Comparison of ENCODE assay signal across 8 cellular contexts in the genomic region with DNA sequence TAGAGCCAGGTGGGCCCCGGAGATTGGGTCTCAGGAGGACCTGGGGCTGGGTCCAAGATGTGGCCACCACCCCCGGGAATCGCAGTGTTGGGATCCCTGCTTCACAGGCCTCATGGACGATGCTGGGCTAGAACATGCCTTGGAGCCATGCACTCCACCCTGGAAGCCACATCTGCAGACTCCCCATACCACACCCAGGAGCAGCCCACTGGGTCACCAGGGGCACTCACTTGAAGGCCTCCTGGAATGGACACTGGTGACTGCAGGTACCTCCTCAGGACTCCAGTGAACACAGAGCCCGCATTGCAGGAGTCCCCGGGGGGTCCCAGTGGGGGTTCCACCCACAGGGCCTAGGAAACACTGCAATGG. TPM values are rescaled to one million over a fixed set of nuclear protein-coding genes. Genes with fewer than 3 reads are reported as not detected.
DNase-seq lines count a peak whose midpoint lies in the region; ATAC-seq and TF ChIP-seq lines count a peak whose summit lies in the region.

No MANE protein-coding gene starts in this region.

- H3K27me3 ChIP-seq in left ventricle myocardium inferior (ENCODE audit: low read depth) (no peaks in the 10 kb centered on the region), right cardiac atrium (ENCODE audit: control insufficient read depth, insufficient read depth) (no peaks in the 10 kb centered on the region), fibroblast of lung (ENCODE audit: control insufficient read depth, insufficient read depth, low read length) (no peaks in the 10 kb centered on the region), upper lobe of right lung (no peaks in the 10 kb centered on the region)

- no peaks in the 10 kb centered on the region for H3K27me3 Mint-ChIP-seq in activated CD8-positive, alpha-beta T cell treated with anti-CD3 and anti-CD28 coated beads for 36 hours

- peaks cover 50% of the 10 kb centered on the region for H3K4me1 Mint-ChIP-seq in activated CD8-positive, alpha-beta T cell treated with anti-CD3 and anti-CD28 coated beads for 36 hours (ENCODE audit: low read depth)

- no peaks in the 10 kb centered on the region for H4K20me1 ChIP-seq in fibroblast of lung (ENCODE audit: control insufficient read depth, extremely low read depth, insufficient read depth, low read length)

- no peaks in the 10 kb centered on the region for H3K36me3 Mint-ChIP-seq in activated CD8-positive, alpha-beta T cell treated with anti-CD3 and anti-CD28 coated beads for 36 hours (ENCODE audit: low read depth)

- no peak for TF ChIP-seq POLR2A in lower leg skin (IDR thresholded peaks at IDR 0.05)

- peak overlapping the region; percentile 41 for H3K4me3 ChIP-seq in left ventricle myocardium inferior
- no peak overlapping the region for H3K4me3 ChIP-seq in right cardiac atrium (ENCODE audit: low read length)
- H3K4me3 ChIP-seq in fibroblast of lung (replicated peaks in 1 of 4; ENCODE audit: control extremely low read depth in 1 of 4, insufficient read depth in 1 of 4, low read depth in 3 of 4, low read length in 4 of 4), result peak overlapping the region in 1 of 4 experiments; percentile 10
- peak overlapping the region; percentile 28 for H3K4me3 ChIP-seq in upper lobe of right lung
- H3K4me3 ChIP-seq in lower leg skin (ENCODE audit: low read depth, poor library complexity, severe bottlenecking), result no peak overlapping the region

- H2AFZ ChIP-seq in fibroblast of lung (ENCODE audit: low read length), result peak overlapping the region; percentile 46

- H3K9me3 Mint-ChIP-seq in activated CD8-positive, alpha-beta T cell treated with anti-CD3 and anti-CD28 coated beads for 36 hours, result no peaks in the 10 kb centered on the region

- no peaks in the 10 kb centered on the region for H3K36me3 ChIP-seq in left ventricle myocardium inferior
- H3K36me3 ChIP-seq in fibroblast of lung (ENCODE audit: control insufficient read depth, insufficient read depth, low read length), result no peaks in the 10 kb centered on the region
- no peaks in the 10 kb centered on the region for H3K36me3 ChIP-seq in upper lobe of right lung

- H3K27ac ChIP-seq in left ventricle myocardium inferior (replicated peaks), result peak overlapping the region; percentile 50
- no peak overlapping the region for H3K27ac ChIP-seq in right cardiac atrium (ENCODE audit: low read length)
- H3K27ac ChIP-seq in fibroblast of lung (ENCODE audit: insufficient read depth, low read length), result no peak overlapping the region
- H3K27ac ChIP-seq in upper lobe of right lung, result peak overlapping the region; percentile 30

- intact Hi-C loops in left ventricle myocardium inferior (cut with micrococcal nuclease), result no loop called here
- intact Hi-C loops in right cardiac atrium (cut with DNase I), result no loop called here
- intact Hi-C loops in activated CD8-positive, alpha-beta T cell treated with anti-CD3 and anti-CD28 coated beads for 36 hours (cut with micrococcal nuclease), result no loop called here
- intact Hi-C loops in upper lobe of right lung (cut with DNase I), result no loop called here
- intact Hi-C loops in lower leg skin (cut with DNase I; ENCODE audit: low total_unique reads), result no loop called here

- no peak for DNase-seq in left ventricle myocardium inferior
- no peak for DNase-seq in right cardiac atrium
- no peak for DNase-seq in activated CD8-positive, alpha-beta T cell treated with anti-CD3 and anti-CD28 coated beads for 36 hours
- DNase-seq in fibroblast of lung (ENCODE audit: low read depth in 2 of 2), result no peak
- DNase-seq in upper lobe of right lung, result no peak
- no peak for DNase-seq in LoVo (ENCODE audit: low spot score)
- DNase-seq in lower leg skin (ENCODE audit: low spot score in 2 of 2), result no peak
- DNase-seq in HPDE6-E6E7 (ENCODE audit: extremely low spot score), result no peak

- H3K79me2 ChIP-seq in fibroblast of lung (ENCODE audit: control insufficient read depth, insufficient read depth, low read length), result no peaks in the 10 kb centered on the region

- CTCF ChIA-PET in activated CD8-positive, alpha-beta T cell treated with anti-CD3 and anti-CD28 coated beads for 36 hours (lab: Charles Lee), result interaction anchor here (2.1 to 5.0 kb wide), 2 partner anchors 15 to 86 kb away, joined by 10 to 13 read pairs; no protein-coding TSS in a partner anchor

- peak overlapping the region; percentile 95 for H3K27ac Mint-ChIP-seq in activated CD8-positive, alpha-beta T cell treated with anti-CD3 and anti-CD28 coated beads for 36 hours

- no peak for TF ChIP-seq CTCF in left ventricle myocardium inferior (IDR thresholded peaks at IDR 0.05; ENCODE audit: borderline replicate concordance)
- TF ChIP-seq CTCF in activated CD8-positive, alpha-beta T cell treated with anti-CD3 and anti-CD28 coated beads for 36 hours (IDR thresholded peaks at IDR 0.05), result no peak
- TF ChIP-seq CTCF in fibroblast of lung (conservative IDR thresholded peaks at IDR 0.05 in 1 of 2, IDR thresholded peaks at IDR 0.05 in 1 of 2; ENCODE audit: low read depth in 1 of 2, low read length in 2 of 2), result no peak
- no peak for TF ChIP-seq CTCF in upper lobe of right lung (IDR thresholded peaks at IDR 0.05)
- no peak for TF ChIP-seq CTCF in lower leg skin (IDR thresholded peaks at IDR 0.05)

- WGBS in right cardiac atrium, result 47% methylated on average over 6 of the region's 6 CpGs
- WGBS in lower leg skin, 2 donors, result 34 to 45% methylated on average over 5 to 6 of the region's 6 CpGs

- H3K4me1 ChIP-seq in left ventricle myocardium inferior, result peaks cover 64% of the 10 kb centered on the region
- peaks cover 3% of the 10 kb centered on the region for H3K4me1 ChIP-seq in right cardiac atrium (ENCODE audit: control insufficient read depth, insufficient read depth, low read length)
- peaks cover 16% of the 10 kb centered on the region for H3K4me1 ChIP-seq in fibroblast of lung (ENCODE audit: control insufficient read depth, extremely low read depth, insufficient read depth, low read length)
- H3K4me1 ChIP-seq in upper lobe of right lung, result peaks cover 34% of the 10 kb centered on the region

- no peaks in the 10 kb centered on the region for H3K9me3 ChIP-seq in left ventricle myocardium inferior (replicated peaks)
- H3K9me3 ChIP-seq in right cardiac atrium (ENCODE audit: control insufficient read depth, low read length), result no peaks in the 10 kb centered on the region
- H3K9me3 ChIP-seq in fibroblast of lung (ENCODE audit: control insufficient read depth, insufficient read depth, low read depth, low read length), result no peaks in the 10 kb centered on the region
- no peaks in the 10 kb centered on the region for H3K9me3 ChIP-seq in upper lobe of right lung

- H3K9ac ChIP-seq in fibroblast of lung (ENCODE audit: insufficient read depth, low read length), result peak overlapping the region; percentile 23

- peak overlapping the region; percentile 52 for H3K4me3 Mint-ChIP-seq in activated CD8-positive, alpha-beta T cell treated with anti-CD3 and anti-CD28 coated beads for 36 hours

- no peak for ATAC-seq in right cardiac atrium
- peak; percentile 0 for ATAC-seq in activated CD8-positive, alpha-beta T cell treated with anti-CD3 and anti-CD28 coated beads for 36 hours
- no peak for ATAC-seq in upper lobe of right lung

- POLR2A ChIA-PET in activated CD8-positive, alpha-beta T cell treated with anti-CD3 and anti-CD28 coated beads for 36 hours (lab: Charles Lee), result interaction anchor here (0.7 to 1.3 kb wide), 3 partner anchors 10 to 302 kb away, joined by 3 read pairs; a partner anchor contains a TSS

- no peak overlapping the region for H3K4me2 ChIP-seq in fibroblast of lung (ENCODE audit: extremely low read depth, insufficient read depth, low read length)

RNA-seq across cellular contexts. Expression of a gene that starts 25.0 kb away (rescaled TPM):
- total RNA-seq in left ventricle myocardium inferior (0.96 TPM), right cardiac atrium (1 to 10 TPM in 3 of 4 donors, under 1 TPM in 1; 0.56 to 1.9 (median 1.2) TPM), fibroblast of lung (0.26 and 0.99 TPM in 2 replicates), upper lobe of right lung (9.8 TPM), lower leg skin (10 to 100 TPM in 3 of 4 donors, 1 to 10 TPM in 1; 9.1 to 15.7 (median 12.9) TPM)
- polyA plus RNA-seq in right cardiac atrium (1.1 TPM), fibroblast of lung (0.33 and 2.0 TPM in 2 replicates)
- 1 to 10 TPM; 2.8 to 3.7 TPM for total RNA-seq in activated CD8-positive, alpha-beta T cell treated with anti-CD3 and anti-CD28 coated beads for 36 hours
- 0.93 and 4.3 TPM in 2 replicates for polyA plus RNA-seq in fibroblast of lung (2012)
- polyA minus RNA-seq in fibroblast of lung (ENCODE audit: low replicate concordance), result 0.56 and 2.4 TPM in 2 replicates

Comparison
In these comparisons a context has a peak if more than half of its experiments do, and no peak if none do; other contexts are left out.
1. H3K27ac ChIP-seq: peak in left ventricle myocardium inferior (single experiment) and upper lobe of right lung (single experiment); none in right cardiac atrium (single experiment) and fibroblast of lung (single experiment).
2. H3K4me3 ChIP-seq: peak in left ventricle myocardium inferior (single experiment) and upper lobe of right lung (single experiment); none in right cardiac atrium (single experiment) and lower leg skin (single experiment).